15 cellular contexts compared by ENCODE assay signal in genomic region chr15:79948095-79948695, GRCh38. TPM values are rescaled to one million over a fixed set of nuclear protein-coding genes. Genes with fewer than 3 reads are reported as not detected.
A peak's percentile ranks its signal among the peaks of the same experiment; 100 is the strongest.
DNase-seq lines count a peak whose midpoint lies in the region; ATAC-seq lines count a peak whose summit lies in the region.
"Had no signal": no experiment of that assay in that cellular context is flagged by ENCODE, and none has a peak within 500 bp of the region (broad histone marks: within the 10 kb centered on the region; RNA-seq: fewer than 3 reads in every experiment).

No MANE protein-coding gene starts in this region.

- ATAC-seq in GM19438 (IDR thresholded peaks at IDR 0.05; ENCODE audit: low read depth, unreplicated experiment): peak; percentile 47
- ATAC-seq in memory B cell (ENCODE audit: low read depth): peak; percentile 75
- ATAC-seq in GM18502 (IDR thresholded peaks at IDR 0.05; ENCODE audit: poor library complexity, unreplicated experiment): no peak
- ATAC-seq: SK-N-SH treated with all-trans-retinoic acid at 6 μM for 48 hours had no signal

- peak overlapping the region; percentile 32 for H3K27ac Mint-ChIP-seq in memory B cell

- DNase-seq in NOMO-1 treated with DMSO at 0.1 percent for 48 hours (lab: John Stamatoyannopoulos, UW; ENCODE audit: unreplicated experiment) (peak; percentile 70), NOMO-1 treated with dmso at 0.1 percent for 144 hours (lab: John Stamatoyannopoulos, UW; ENCODE audit: unreplicated experiment) (no peak), M059J (ENCODE audit: low read depth) (peak; percentile 11), memory B cell (ENCODE audit: low spot score in 2 of 2) (no peak), HCEC 1CT (no peak), NCI-H2029 (lab: John Stamatoyannopoulos, UW) (no peak)
- DNase-seq: 8988T, caudate nucleus, NCI-H1417 treated with DMSO at 0.1 percent for 48 hours, NCI-H226, PC-9 had no signal

- H3K27me3 Mint-ChIP-seq in memory B cell: no peaks in the 10 kb centered on the region

- H3K9me3 Mint-ChIP-seq in memory B cell: no peaks in the 10 kb centered on the region
- H3K9me3 Mint-ChIP-seq: nephron had no signal

- no peak overlapping the region for H3K4me3 Mint-ChIP-seq in memory B cell
- H3K4me3 Mint-ChIP-seq: nephron had no signal

- peaks cover 13% of the 10 kb centered on the region for H3K4me1 Mint-ChIP-seq in memory B cell
- H3K4me1 Mint-ChIP-seq: nephron had no signal

- H3K36me3 Mint-ChIP-seq in memory B cell: no peaks in the 10 kb centered on the region

RNA-seq across cellular contexts. Expression of gene BCL2A1, which starts 22.8 kb away (rescaled TPM):
- total RNA-seq in M059J (2014; rRNA removed; shearing (Covaris generic)): 0.10 and 0.69 TPM in 2 replicates
- total RNA-seq: PC-9 had no signal

RNA-seq across cellular contexts. Expression of gene MTHFS, which starts 51.4 kb away (rescaled TPM):
- 88.5 and 113 TPM in 2 replicates for total RNA-seq in M059J (2014; rRNA removed; shearing (Covaris generic))

Comparison
In these comparisons a context has a peak if more than half of its experiments do, and no peak if none do; other contexts are left out.
1. DNase-seq: peak in NOMO-1 treated with DMSO at 0.1 percent for 48 hours (single experiment) and M059J (single experiment); none in NOMO-1 treated with dmso at 0.1 percent for 144 hours (single experiment), memory B cell (0 of 2), HCEC 1CT (single experiment) and NCI-H2029 (single experiment).